ENCODE assay signal across 8 cellular contexts in the genomic region with DNA sequence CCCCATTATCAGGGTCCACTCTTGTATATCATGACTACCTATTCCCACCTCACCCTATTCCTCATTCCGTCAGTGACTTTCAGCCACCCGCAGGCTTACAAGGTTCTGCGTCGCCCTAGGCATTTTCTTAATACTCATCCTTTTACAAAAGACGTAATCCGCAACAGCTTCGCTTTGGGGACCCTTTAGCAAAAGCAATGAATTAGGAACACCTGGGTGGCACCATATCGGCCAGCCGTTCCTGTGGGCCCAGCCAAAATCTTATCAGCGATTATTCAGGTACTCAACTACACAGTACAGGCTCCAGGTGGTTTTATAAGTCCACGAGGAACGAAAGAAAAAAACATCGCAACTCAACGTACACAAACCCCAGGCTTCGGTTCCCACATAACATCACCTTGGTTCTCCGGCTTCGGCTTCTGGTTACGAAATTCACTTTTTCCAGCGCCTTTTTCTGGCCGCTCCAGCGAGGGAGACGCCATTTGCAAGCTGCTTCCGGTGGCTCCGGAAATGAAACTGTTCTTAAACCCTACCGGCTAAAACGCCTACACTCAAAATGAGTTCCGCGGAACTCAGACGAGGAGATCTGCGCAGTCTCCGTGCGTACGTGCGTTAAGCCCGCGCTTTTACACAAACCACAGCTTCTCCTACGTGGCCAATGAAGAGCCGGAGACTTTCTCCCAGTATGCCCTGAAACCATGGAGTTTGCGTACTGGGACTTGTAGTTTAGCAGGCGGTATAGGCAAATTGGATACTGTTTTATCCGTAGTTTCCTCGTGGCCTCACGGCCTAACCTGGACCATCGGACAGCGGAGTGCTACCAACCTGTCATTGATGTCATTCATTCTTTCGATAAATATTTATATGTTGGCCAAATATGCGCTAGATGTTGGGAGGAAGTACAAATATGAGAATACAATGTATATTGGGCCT. TPM values are rescaled to one million over a fixed set of nuclear protein-coding genes. Genes with fewer than 3 reads are reported as not detected.
DNase-seq lines count a peak whose midpoint lies in the region; ATAC-seq and TF ChIP-seq lines count a peak whose summit lies in the region.

A gene (minus strand): TSS at position 494 of the 933 bp plus-strand sequence. CDS start 12 bp downstream, at position 482.

- H3K4me1 ChIP-seq in CD8-positive, alpha-beta memory T cell (ENCODE audit: insufficient read depth, low read length) = peaks cover 21% of the 10 kb centered on the region
- H3K4me1 ChIP-seq in lung (ENCODE audit: control insufficient read depth in 2 of 2, insufficient read depth in 2 of 2, low read length in 2 of 2) = peaks cover 0 to 16% of the 10 kb centered on the region in 2 donors

- H3K27ac ChIP-seq in CD8-positive, alpha-beta memory T cell (ENCODE audit: low read depth, low read length) = peak within 1 kb of the TSS; percentile 87
- H3K27ac ChIP-seq in lung (ENCODE audit: low read depth in 1 of 2, low read length in 1 of 2) = peak within 1 kb of the TSS; percentile 71 to 72

- peak within 1 kb of the TSS; percentile 74 for H3K4me3 ChIP-seq in CD8-positive, alpha-beta memory T cell (ENCODE audit: low read length)
- peak within 1 kb of the TSS; percentile 95 for H3K4me3 ChIP-seq in lung

- POLR2A ChIA-PET in CD8-positive, alpha-beta memory T cell (lab: Charles Lee) = interaction anchor here (1.0 to 2.0 kb wide), 9 partner anchors 27 to 573 kb away, joined by 3 to 13 read pairs (median 5); a partner anchor contains a TSS
- POLR2A ChIA-PET in activated CD8-positive, alpha-beta memory T cell treated with anti-CD3 and anti-CD28 coated beads for 36 hours (lab: Charles Lee) = interaction anchor here (0.6 to 1.7 kb wide), 5 partner anchors 30 to 520 kb away, joined by 3 to 10 read pairs (median 9); a partner anchor contains a TSS

- WGBS in lung, 2 donors = 3 to 4% methylated on average over 47 of the region's 47 CpGs

- H3K36me3 Mint-ChIP-seq in CD8-positive, alpha-beta memory T cell = peaks cover 0 to 33% (median 0%) of the 10 kb centered on the region in 3 donors

- H3K27me3 Mint-ChIP-seq in CD8-positive, alpha-beta memory T cell = no peaks in the 10 kb centered on the region

- peak within 1 kb of the TSS; percentile 87 to 100 (median 99) for H3K27ac Mint-ChIP-seq in CD8-positive, alpha-beta memory T cell

- peaks cover 35 to 44% (median 42%) of the 10 kb centered on the region in 3 donors for H3K4me1 Mint-ChIP-seq in CD8-positive, alpha-beta memory T cell

- H3K4me3 Mint-ChIP-seq in CD8-positive, alpha-beta memory T cell = peak within 1 kb of the TSS; percentile 92 to 100 (median 99)

- TF ChIP-seq CTCF in GM20000 (IDR thresholded peaks at IDR 0.05; ENCODE audit: extremely low read depth, missing control alignments) (no peak), lung (IDR thresholded peaks at IDR 0.05; ENCODE audit: control extremely low read depth, extremely low read depth) (no peak)

- no peaks in the 10 kb centered on the region for H3K27me3 ChIP-seq in CD8-positive, alpha-beta memory T cell (ENCODE audit: insufficient read depth, low read length, poor library complexity, severe bottlenecking)
- no peaks in the 10 kb centered on the region for H3K27me3 ChIP-seq in lung (ENCODE audit: control insufficient read depth, insufficient read depth)

- peaks cover under 1% of the 10 kb centered on the region for H3K36me3 ChIP-seq in CD8-positive, alpha-beta memory T cell (ENCODE audit: insufficient read depth, low read length)
- H3K36me3 ChIP-seq in lung (ENCODE audit: control insufficient read depth in 2 of 2, insufficient read depth in 2 of 2, low read length in 2 of 2) = no peaks in the 10 kb centered on the region

- H3K9me3 ChIP-seq in CD8-positive, alpha-beta memory T cell (ENCODE audit: low read length) = no peaks in the 10 kb centered on the region
- no peaks in the 10 kb centered on the region for H3K9me3 ChIP-seq in lung (ENCODE audit: control insufficient read depth in 2 of 2, insufficient read depth in 1 of 2, low read length in 1 of 2)

- H3K9me3 Mint-ChIP-seq in CD8-positive, alpha-beta memory T cell = no peaks in the 10 kb centered on the region

- CTCF ChIA-PET in CD8-positive, alpha-beta memory T cell (lab: Charles Lee) = interaction anchor here (1.1 to 1.8 kb wide), 7 partner anchors 10 to 526 kb away, joined by 3 to 11 read pairs (median 4); a partner anchor contains a TSS
- CTCF ChIA-PET in activated CD8-positive, alpha-beta memory T cell treated with anti-CD3 and anti-CD28 coated beads for 36 hours (lab: Charles Lee) = interaction anchor here (1.0 to 2.1 kb wide), 3 partner anchors 10 to 520 kb away, joined by 4 to 8 read pairs (median 5); a partner anchor contains a TSS

- peak; percentile 100 for ATAC-seq in lung (ENCODE audit: insufficient read depth, low FRiP score)

- DNase-seq in CD8-positive, alpha-beta memory T cell = peak; percentile 76 to 93 (median 87)
- DNase-seq in GM20000 (ENCODE audit: low spot score) = peak; percentile 78
- peak; percentile 96 for DNase-seq in HT-29 (ENCODE audit: low spot score)
- peak; percentile 93 to 99 for DNase-seq in NOMO-1 (lab: John Stamatoyannopoulos, UW; ENCODE audit: unreplicated experiment in 2 of 2)
- DNase-seq in effector CD8-positive, alpha-beta T cell (lab: John Stamatoyannopoulos, UW) = peak; percentile 78
- DNase-seq in lung (ENCODE audit: low spot score) = peak; percentile 94
- peak; percentile 59 to 82 (median 79) for DNase-seq in stimulated activated CD4-positive, alpha-beta T cell treated with anti-CD3 and anti-CD28 coated beads, TNF-alpha, amount 100 ng/mL, for 4 hours (ENCODE audit: low read depth in 3 of 3)

RNA-seq across cellular contexts. Expression of the gene that starts here (rescaled TPM):
- 100 to 1,000 TPM; 143 to 151 TPM for total RNA-seq in CD8-positive, alpha-beta memory T cell
- 76.8 TPM for polyA plus RNA-seq in CD8-positive, alpha-beta memory T cell
- total RNA-seq in HT-29 (2014; rRNA removed; shearing (Covaris generic)) = 12.1 and 14.6 TPM in 2 replicates
- total RNA-seq in activated CD8-positive, alpha-beta memory T cell treated with anti-CD3 and anti-CD28 coated beads for 36 hours = 100 to 1,000 TPM; 145 to 157 TPM
- 10 to 100 TPM; 38.3 to 62.5 TPM for total RNA-seq in lung
- 10 to 100 TPM; 19.9 to 21.5 TPM for polyA plus RNA-seq in lung

Comparison
In these comparisons a context has a peak if more than half of its experiments do, and no peak if none do; other contexts are left out.
1. Peak in every context shown above with its lines: DNase-seq, ATAC-seq, H3K4me3 ChIP-seq and H3K27ac ChIP-seq.